Comparison of ENCODE assay signal across 21 cellular contexts in the genomic region with DNA sequence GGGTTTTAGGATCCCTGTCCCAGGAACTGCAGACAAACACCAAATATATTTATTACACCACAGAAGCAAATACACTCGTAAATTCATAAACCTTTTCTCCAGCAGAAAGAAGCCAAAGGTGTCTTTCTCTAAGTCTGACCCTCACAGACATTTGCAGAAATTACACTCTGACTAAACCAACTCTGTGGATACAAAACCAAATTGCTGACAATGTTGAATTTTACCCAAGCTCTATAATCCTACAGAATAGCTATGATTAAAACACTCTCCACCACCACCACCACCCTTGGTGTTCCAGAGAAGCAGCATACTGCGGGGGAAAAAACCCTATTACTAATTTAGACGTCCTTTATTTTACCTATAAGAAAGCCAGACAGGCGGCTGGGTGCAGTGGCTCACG. TPM values are rescaled to one million over a fixed set of nuclear protein-coding genes. Genes with fewer than 3 reads are reported as not detected.
A peak's percentile ranks its signal among the peaks of the same experiment; 100 is the strongest.
DNase-seq lines count a peak whose midpoint lies in the region; ATAC-seq and TF ChIP-seq lines count a peak whose summit lies in the region.
"Had no signal": no experiment of that assay in that cellular context is flagged by ENCODE, and none has a peak within 500 bp of the region (broad histone marks: within the 10 kb centered on the region; RNA-seq: fewer than 3 reads in every experiment).

No MANE protein-coding gene starts in this region.

- no peak for TF ChIP-seq CTCF in CD4-positive, alpha-beta T cell (IDR thresholded peaks at IDR 0.05)
- no peak for TF ChIP-seq CTCF in IMR-90 (conservative IDR thresholded peaks at IDR 0.05; ENCODE audit: low read depth, low read length)
- TF ChIP-seq CTCF in endothelial cell (IDR thresholded peaks at IDR 0.05; ENCODE audit: unreplicated experiment): no peak
- TF ChIP-seq CTCF in neural crest cell (conservative IDR thresholded peaks at IDR 0.05): no peak

- H3K4me3 Mint-ChIP-seq in CD4-positive, alpha-beta T cell: no peak overlapping the region
- H3K4me3 Mint-ChIP-seq in endothelial cell (ENCODE audit: unreplicated experiment) (peak overlapping the region; percentile 81), neural crest cell (peak overlapping the region; percentile 57)

- no TSS peak for BruUV-seq in IMR-90 (replicated peaks; lab: Mats Ljungman, UMichigan)

- peak overlapping the region; percentile 76 for H3K27ac Mint-ChIP-seq in CD4-positive, alpha-beta T cell
- H3K27ac Mint-ChIP-seq in endothelial cell (ENCODE audit: unreplicated experiment) (no peak overlapping the region), neural crest cell (ENCODE audit: unreplicated experiment) (no peak overlapping the region)

- WGBS in IMR-90 (ENCODE audit: extremely low coverage in 2 of 2, insufficient read length in 1 of 2), 2 experiments: 89% methylated on average over 3 of the region's 5 CpGs; no CpG with 5 or more reads in 1 of the 2 experiments

- no peak for TF ChIP-seq POLR2A in IMR-90 (IDR thresholded peaks at IDR 0.05; ENCODE audit: low read depth, low read length)

- no peak overlapping the region for H2BK120ac ChIP-seq in IMR-90 (ENCODE audit: low read depth, low read length)

- H3K4me1 ChIP-seq in IMR-90 (ENCODE audit: control insufficient read depth, insufficient read depth, low read length): no peaks in the 10 kb centered on the region

- no peak overlapping the region for H3K4me2 ChIP-seq in IMR-90 (ENCODE audit: low read depth, low read length)

- H2BK5ac ChIP-seq in IMR-90 (ENCODE audit: low read depth, low read length, poor library complexity, severe bottlenecking): no peak overlapping the region

- no peak overlapping the region for H3K56ac ChIP-seq in IMR-90 (ENCODE audit: extremely low read depth, insufficient read depth, low read length)

- peaks cover 3% of the 10 kb centered on the region for H3K9me3 Mint-ChIP-seq in CD4-positive, alpha-beta T cell
- H3K9me3 Mint-ChIP-seq in endothelial cell (ENCODE audit: unreplicated experiment) (peaks cover 12% of the 10 kb centered on the region), neural crest cell (peaks cover 12% of the 10 kb centered on the region)

- H3K4me1 Mint-ChIP-seq in CD4-positive, alpha-beta T cell (ENCODE audit: low read depth): peaks cover 54% of the 10 kb centered on the region
- H3K4me1 Mint-ChIP-seq in endothelial cell (ENCODE audit: unreplicated experiment): peaks cover 17% of the 10 kb centered on the region
- H3K4me1 Mint-ChIP-seq in neural crest cell: peaks cover 13% of the 10 kb centered on the region

- H3K79me1 ChIP-seq in IMR-90 (ENCODE audit: low read depth in 1 of 2, low read length in 2 of 2): peaks cover 34 to 53% of the 10 kb centered on the region in 2 experiments

- no peak overlapping the region for H4K8ac ChIP-seq in IMR-90 (ENCODE audit: low read depth in 2 of 2, low read length in 2 of 2)

- no peak overlapping the region for H3K4me3 ChIP-seq in IMR-90 (ENCODE audit: insufficient read depth, low read depth, low read length)
- H3K4me3 ChIP-seq: GM12878, Peyer's patch had no signal

- no peak overlapping the region for H3K9ac ChIP-seq in IMR-90 (ENCODE audit: low read depth, low read length)

- H3K9me1 ChIP-seq in IMR-90 (ENCODE audit: insufficient read depth, low read length): no peaks in the 10 kb centered on the region

- H3K23ac ChIP-seq in IMR-90 (ENCODE audit: low read depth, low read length): no peak overlapping the region

- H3K27me3 Mint-ChIP-seq in CD4-positive, alpha-beta T cell: no peaks in the 10 kb centered on the region
- H3K27me3 Mint-ChIP-seq in endothelial cell (ENCODE audit: unreplicated experiment) (peaks cover 4% of the 10 kb centered on the region), neural crest cell (ENCODE audit: low read depth) (no peaks in the 10 kb centered on the region)

- CTCF ChIA-PET in CD4-positive, alpha-beta T cell (lab: Charles Lee): no interaction called here
- CTCF ChIA-PET in IMR-90 (lab: Yijun Ruan, JAX): no interaction called here

- H2AK5ac ChIP-seq in IMR-90 (ENCODE audit: low read depth, low read length): no peak overlapping the region

- no peak for TF ChIP-seq RAD21 in IMR-90 (IDR thresholded peaks at IDR 0.05; ENCODE audit: low read length)

- H3K36me3 ChIP-seq in IMR-90 (ENCODE audit: control insufficient read depth, insufficient read depth, low read length): peaks cover 19% of the 10 kb centered on the region

- H3K9me3 ChIP-seq in CD4-positive, alpha-beta T cell (ENCODE audit: control insufficient read depth, low read length): no peaks in the 10 kb centered on the region
- peaks cover 29% of the 10 kb centered on the region for H3K9me3 ChIP-seq in IMR-90 (ENCODE audit: control insufficient read depth, insufficient read depth, low read length)

- intact Hi-C loops in CD4-positive, alpha-beta T cell (cut with DNase I, micrococcal nuclease): loop anchor here in 1 of 2 experiments (5.0 kb wide), 2 partner anchors 49 to 64 kb away; partner anchors contain the start of gene ZNF709
- intact Hi-C loops in IMR-90 (cut with micrococcal nuclease): no loop called here

- H3K27ac ChIP-seq in CD4-positive, alpha-beta T cell (ENCODE audit: low read depth, low read length): no peak overlapping the region
- H3K27ac ChIP-seq in IMR-90 (ENCODE audit: insufficient read depth, low read length): no peak overlapping the region
- H3K27ac ChIP-seq: Peyer's patch had no signal

- no peak overlapping the region for H2BK15ac ChIP-seq in IMR-90 (ENCODE audit: low read depth, low read length)

- H2AK9ac ChIP-seq in IMR-90 (replicated peaks; ENCODE audit: low read depth, low read length, poor library complexity): no peak overlapping the region

- no peak overlapping the region for H2BK20ac ChIP-seq in IMR-90 (ENCODE audit: low read depth, low read length)

- no peak overlapping the region for H4K91ac ChIP-seq in IMR-90 (ENCODE audit: insufficient read depth, low read depth, low read length)

- ATAC-seq in CD4-positive, alpha-beta T cell (ENCODE audit: poor library complexity): no peak
- no peak for ATAC-seq in IMR-90 (ENCODE audit: low read depth)
- no peak for ATAC-seq in HG03565 (IDR thresholded peaks at IDR 0.05; ENCODE audit: unreplicated experiment)
- ATAC-seq in HG03378 (IDR thresholded peaks at IDR 0.05; ENCODE audit: unreplicated experiment): no peak
- ATAC-seq: GM12878, HCT116, Right ventricle myocardium inferior had no signal

- no peak overlapping the region for H3K14ac ChIP-seq in IMR-90 (replicated peaks; ENCODE audit: low read depth, low read length)

- H4K20me1 ChIP-seq in IMR-90 (ENCODE audit: insufficient read depth, low read length): peaks cover 11% of the 10 kb centered on the region; the same call in 1 of the 2 replicates

- H3K27me3 ChIP-seq in CD4-positive, alpha-beta T cell (ENCODE audit: control insufficient read depth, insufficient read depth, low read length): no peaks in the 10 kb centered on the region
- H3K27me3 ChIP-seq in IMR-90 (ENCODE audit: control insufficient read depth, insufficient read depth, low read length): no peaks in the 10 kb centered on the region
- H3K27me3 ChIP-seq: Peyer's patch had no signal

- DNase-seq in CD4-positive, alpha-beta T cell: no peak
- DNase-seq in IMR-90 (no peak), endothelial cell (ENCODE audit: low spot score) (no peak), neural crest cell (ENCODE audit: low read depth, low spot score) (no peak), C1 segment of cervical spinal cord (lab: John Stamatoyannopoulos, UW) (no peak)
- DNase-seq: AML-193; Calu3; DMS53; EL; GOT3; KG1; MV-4-11; NCI-H1694 treated with DMSO at 0.1 percent for 48 hours; NCI-H748 treated with DMSO at 0.1 percent for 48 hours; NK-92 treated with Interleukin-12 subunit alpha and Interleukin-12 subunit beta, amount 100 ng/mL, for 24 hours; Peyer's patch had no signal

- dilution Hi-C loops in IMR-90 (cut with HindIII; ENCODE audit: low sequenced_read_pairs, unreplicated experiment): no loop called here

- no peak overlapping the region for H3K4ac ChIP-seq in IMR-90 (ENCODE audit: low read depth, low read length)

- no peak overlapping the region for H2AFZ ChIP-seq in IMR-90 (replicated peaks; ENCODE audit: low read length, poor library complexity)

- in situ Hi-C loops in IMR-90 (cut with MboI; ENCODE audit: low sequenced_read_pairs): no loop called here

- POLR2A ChIA-PET in CD4-positive, alpha-beta T cell (lab: Charles Lee): no interaction called here
- POLR2A ChIA-PET in IMR-90 (lab: Charles Lee; ENCODE audit: unreplicated experiment): no interaction called here

- peaks cover 58% of the 10 kb centered on the region for H3K36me3 Mint-ChIP-seq in CD4-positive, alpha-beta T cell (ENCODE audit: low read depth)
- peaks cover 53% of the 10 kb centered on the region for H3K36me3 Mint-ChIP-seq in endothelial cell (ENCODE audit: low read depth, unreplicated experiment)
- H3K36me3 Mint-ChIP-seq in neural crest cell (ENCODE audit: low read depth): peaks cover 48% of the 10 kb centered on the region

- H4K5ac ChIP-seq in IMR-90 (ENCODE audit: low read depth, low read length): no peak overlapping the region

- H3K18ac ChIP-seq in IMR-90 (ENCODE audit: low read depth, low read length): no peak overlapping the region

TF ChIP-seq in IMR-90, 13 proteins besides CTCF, POLR2A, EP300 and RAD21:
- TF ChIP-seq MAZ (IDR thresholded peaks at IDR 0.05; ENCODE audit: borderline replicate concordance, low read depth, low read length) (no peak), BHLHE40 (IDR thresholded peaks at IDR 0.05; ENCODE audit: low read depth, low read length) (no peak), RFX5 (IDR thresholded peaks at IDR 0.05; ENCODE audit: low read depth, low read length) (no peak), MAFK (IDR thresholded peaks at IDR 0.05; ENCODE audit: low read depth, low read length) (peak; percentile 73)
- TF ChIP-seq, protein P1, sequence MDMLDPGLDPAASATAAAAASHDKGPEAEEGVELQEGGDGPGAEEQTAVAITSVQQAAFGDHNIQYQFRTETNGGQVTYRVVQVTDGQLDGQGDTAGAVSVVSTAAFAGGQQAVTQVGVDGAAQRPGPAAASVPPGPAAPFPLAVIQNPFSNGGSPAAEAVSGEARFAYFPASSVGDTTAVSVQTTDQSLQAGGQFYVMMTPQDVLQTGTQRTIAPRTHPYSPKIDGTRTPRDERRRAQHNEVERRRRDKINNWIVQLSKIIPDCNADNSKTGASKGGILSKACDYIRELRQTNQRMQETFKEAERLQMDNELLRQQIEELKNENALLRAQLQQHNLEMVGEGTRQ (IDR thresholded peaks at IDR 0.05; ENCODE audit: low read depth, low read length): no peak

RNA-seq across cellular contexts. Expression of gene ZNF564, which starts 5.2 kb away (rescaled TPM):
- 10 to 100 TPM; 17.3 to 18.0 TPM for total RNA-seq in CD4-positive, alpha-beta T cell
- total RNA-seq in IMR-90 (2012; rRNA removed) (6.3 and 9.4 TPM in 2 replicates), endothelial cell (ENCODE audit: unreplicated experiment) (18.8 TPM), neural crest cell (9.9 and 10.7 TPM in 2 replicates)
- polyA plus RNA-seq in IMR-90 (2012; rRNA removed): 1.2 and 1.5 TPM in 2 replicates
- polyA plus RNA-seq in IMR-90 (2012; cell fraction: cytosol; rRNA removed): 0.26 and 0.49 TPM in 2 replicates
- 0.51 and 1.8 TPM in 2 replicates for polyA plus RNA-seq in IMR-90 (2012; cell fraction: nucleus; rRNA removed; ENCODE audit: low replicate concordance)
